In the genomic region with DNA sequence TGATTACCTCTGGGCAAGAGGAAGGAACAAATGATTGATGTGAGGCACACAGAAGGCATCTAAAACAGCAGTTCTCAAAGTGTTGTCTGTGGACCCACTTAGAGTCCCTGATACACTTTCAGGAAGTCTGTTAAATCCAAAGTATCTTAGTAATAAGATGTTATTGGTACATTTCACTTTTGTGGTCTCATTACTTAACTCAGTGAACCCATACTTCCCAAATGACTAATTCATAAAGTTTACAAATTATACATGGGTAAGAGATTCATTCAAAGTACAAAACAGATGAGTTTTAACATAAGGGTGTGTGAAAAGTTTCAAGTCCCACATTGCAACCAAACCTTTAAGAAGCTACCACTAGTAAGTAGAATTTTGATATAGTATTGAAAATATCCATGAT, we compare ENCODE assay signal across 31 cellular contexts.
"Had no signal": no experiment of that assay in that cellular context is flagged by ENCODE, and none has a peak within 500 bp of the region (broad histone marks: within the 10 kb centered on the region; RNA-seq: fewer than 3 reads in every experiment).

No MANE protein-coding gene starts in this region.

- H3K4me3 ChIP-seq: adrenal gland, ascending aorta, esophagus muscularis mucosa, pancreas, prostate gland, smooth muscle cell, upper lobe of left lung had no signal

- DNase-seq: activated B cell treated with CpG ODN at 0.5 μM for 24 hours; activated CD4-positive, alpha-beta T cell treated with anti-CD3 and anti-CD28 coated beads for 36 hours; activated CD8-positive, alpha-beta T cell treated with anti-CD3 and anti-CD28 coated beads, Interleukin-2, amount 10 ng/mL, durations not matched to agents 7 days and 5 days; activated naive CD4-positive, alpha-beta T cell treated with Interleukin-2 at 50 U/mL for 16 hours; activated naive CD8-positive, alpha-beta T cell treated with anti-CD3 and anti-CD28 coated beads for 36 hours; activated T-cell treated with anti-CD3 and anti-CD28 coated beads for 4 hours; activated T-cell treated with anti-CD3 and anti-CD28 coated beads, Interleukin-2, amount 50 U/mL, for 72 hours; adrenal gland; dermis blood vessel endothelial cell; effector CD4-positive, alpha-beta T cell; glutamatergic neuron; kidney; left colon; midbrain; naive thymus-derived CD8-positive, alpha-beta T cell; nucleus accumbens; pancreas; retina; stimulated activated CD4-positive, alpha-beta T cell treated with anti-CD3 and anti-CD28 coated beads, Interleukin-1b, Interleukin-23, amount 100 ng/mL, for 48 hours; stimulated activated CD4-positive, alpha-beta T cell treated with anti-CD3 and anti-CD28 coated beads, Interleukin-4, amount 100 ng/mL, for 4 hours; stimulated activated CD8-positive, alpha-beta memory T cell treated with anti-CD3 and anti-CD28 coated beads, Interleukin-4, amount 100 ng/mL, for 48 hours; stimulated activated naive CD8-positive, alpha-beta T cell treated with anti-CD3 and anti-CD28 coated beads, Interleukin-15, amount 100 ng/mL, for 72 hours; substantia nigra; T-helper 2 cell; upper lobe of left lung had no signal

- H3K27me3 ChIP-seq: adrenal gland, ascending aorta, esophagus muscularis mucosa, pancreas, upper lobe of left lung had no signal

- ATAC-seq: activated CD4-positive, alpha-beta T cell treated with anti-CD3 and anti-CD28 coated beads for 36 hours; activated CD8-positive, alpha-beta T cell treated with anti-CD3 and anti-CD28 coated beads, Interleukin-2, amount 10 ng/mL, durations not matched to agents 7 days and 5 days; activated T-cell treated with anti-CD3 and anti-CD28 coated beads, Interleukin-2, amount 50 U/mL, for 72 hours; left colon; naive thymus-derived CD8-positive, alpha-beta T cell; pancreas; sciatic nerve; stimulated activated memory B cell treated with anti-CD40 and anti-IgM and Interleukin-4, amounts not matched to agents 10 μg/mL and 1 μg/mL and 100 μg/mL, for 72 hours; stimulated activated naive CD8-positive, alpha-beta T cell treated with anti-CD3 and anti-CD28 coated beads, Interleukin-15, amount 100 ng/mL, for 72 hours had no signal

- H3K4me1 ChIP-seq: adrenal gland, ascending aorta, esophagus muscularis mucosa, pancreas, prostate gland, upper lobe of left lung had no signal

- H3K27ac ChIP-seq: adrenal gland, ascending aorta, esophagus muscularis mucosa, pancreas, prostate gland, upper lobe of left lung had no signal
